30 cellular contexts compared by ENCODE assay signal in genomic region chr3:192700885-192701284, GRCh38. TPM values are rescaled to one million over a fixed set of nuclear protein-coding genes. Genes with fewer than 3 reads are reported as not detected.
"Had no signal": no experiment of that assay in that cellular context is flagged by ENCODE, and none has a peak within 500 bp of the region (broad histone marks: within the 10 kb centered on the region; RNA-seq: fewer than 3 reads in every experiment).

No MANE protein-coding gene starts in this region.

- H3K4me3 Mint-ChIP-seq: activated CD4-positive, alpha-beta memory T cell treated with anti-CD3 and anti-CD28 coated beads, Interleukin-2, amount 10 ng/mL, durations not matched to agents 7 days and 5 days; activated CD4-positive, alpha-beta T cell treated with anti-CD3 and anti-CD28 coated beads, Interleukin-2, amount 10 ng/mL, durations not matched to agents 7 days and 5 days; activated naive CD8-positive, alpha-beta T cell; activated T-cell treated with anti-CD3 and anti-CD28 coated beads, Interleukin-2, amount 50 U/mL, for 24 hours; activated T-helper 17 cell treated with anti-CD3 and anti-CD28 coated beads, Interleukin-2, amount 50 U/mL, for 72 hours; central memory CD8-positive, alpha-beta T cell; dendritic cell treated with granulocyte-macrophage colony-stimulating factor and Interleukin-4, amounts not matched to agents 40 ng/mL and 50 ng/mL, for 4 days had no signal

- H3K27ac Mint-ChIP-seq: activated CD4-positive, alpha-beta memory T cell treated with anti-CD3 and anti-CD28 coated beads, Interleukin-2, amount 10 ng/mL, durations not matched to agents 7 days and 5 days; activated CD4-positive, alpha-beta T cell treated with anti-CD3 and anti-CD28 coated beads, Interleukin-2, amount 10 ng/mL, durations not matched to agents 7 days and 5 days; activated naive CD8-positive, alpha-beta T cell; activated T-cell treated with anti-CD3 and anti-CD28 coated beads, Interleukin-2, amount 50 U/mL, for 24 hours; activated T-helper 17 cell treated with anti-CD3 and anti-CD28 coated beads, Interleukin-2, amount 50 U/mL, for 72 hours; dendritic cell treated with granulocyte-macrophage colony-stimulating factor and Interleukin-4, amounts not matched to agents 40 ng/mL and 50 ng/mL, for 4 days had no signal

- ATAC-seq: activated T-helper 17 cell treated with anti-CD3 and anti-CD28 coated beads, Interleukin-2, amount 50 U/mL, for 72 hours; foreskin keratinocyte; gastrocnemius medialis; heart left ventricle had no signal

- H3K9me3 Mint-ChIP-seq: activated CD4-positive, alpha-beta memory T cell treated with anti-CD3 and anti-CD28 coated beads, Interleukin-2, amount 10 ng/mL, durations not matched to agents 7 days and 5 days; activated CD4-positive, alpha-beta T cell treated with anti-CD3 and anti-CD28 coated beads, Interleukin-2, amount 10 ng/mL, durations not matched to agents 7 days and 5 days; activated T-cell treated with anti-CD3 and anti-CD28 coated beads, Interleukin-2, amount 50 U/mL, for 24 hours; activated T-helper 17 cell treated with anti-CD3 and anti-CD28 coated beads, Interleukin-2, amount 50 U/mL, for 72 hours; central memory CD8-positive, alpha-beta T cell had no signal

- H3K27me3 Mint-ChIP-seq: activated CD4-positive, alpha-beta memory T cell treated with anti-CD3 and anti-CD28 coated beads, Interleukin-2, amount 10 ng/mL, durations not matched to agents 7 days and 5 days; activated T-cell treated with anti-CD3 and anti-CD28 coated beads, Interleukin-2, amount 50 U/mL, for 24 hours; central memory CD8-positive, alpha-beta T cell; dendritic cell treated with granulocyte-macrophage colony-stimulating factor and Interleukin-4, amounts not matched to agents 40 ng/mL and 50 ng/mL, for 4 days had no signal

- H3K36me3 Mint-ChIP-seq: activated naive CD8-positive, alpha-beta T cell had no signal

- DNase-seq: activated CD4-positive, alpha-beta memory T cell treated with anti-CD3 and anti-CD28 coated beads, Interleukin-2, amount 10 ng/mL, durations not matched to agents 7 days and 5 days; activated CD4-positive, alpha-beta T cell treated with anti-CD3 and anti-CD28 coated beads for 1 hour; activated CD4-positive, alpha-beta T cell treated with anti-CD3 and anti-CD28 coated beads for 4 hours; activated CD4-positive, alpha-beta T cell treated with anti-CD3 and anti-CD28 coated beads, Interleukin-2, amount 10 ng/mL, durations not matched to agents 7 days and 5 days; activated CD4-positive, alpha-beta T cell treated with anti-CD3 and anti-CD28 coated beads, Interleukin-2, amount 50 U/mL, for 4 hours; activated CD8-positive, alpha-beta memory T cell treated with anti-CD3 and anti-CD28 coated beads, Interleukin-2, amount 50 U/mL, for 48 hours; activated effector memory CD4-positive, alpha-beta T cell treated with Interleukin-2 at 50 U/mL for 16 hours; activated gamma-delta T cell treated with Interleukin-2 at 50 U/mL for 16 hours; activated naive CD4-positive, alpha-beta T cell treated with anti-CD3 and anti-CD28 coated beads, Interleukin-2, amount 50 U/mL, for 16 hours; activated naive CD4-positive, alpha-beta T cell treated with Interleukin-2 at 50 U/mL for 16 hours; activated T-cell treated with anti-CD3 and anti-CD28 coated beads for 4 hours; activated T-cell treated with anti-CD3 and anti-CD28 coated beads, Interleukin-2, amount 50 U/mL, for 24 hours; amniotic stem cell; anterior cingulate cortex; brain microvascular endothelial cell; dorsolateral prefrontal cortex; effector memory CD4-positive, alpha-beta T cell; erythroblast; foreskin keratinocyte; gastrocnemius medialis; glutamatergic neuron; heart left ventricle; T-helper 2 cell had no signal

- H3K27ac ChIP-seq: brain microvascular endothelial cell, coronary artery, dorsolateral prefrontal cortex, esophagus muscularis mucosa, foreskin keratinocyte, gastrocnemius medialis had no signal

- H3K4me1 Mint-ChIP-seq: activated CD4-positive, alpha-beta memory T cell treated with anti-CD3 and anti-CD28 coated beads, Interleukin-2, amount 10 ng/mL, durations not matched to agents 7 days and 5 days; activated CD4-positive, alpha-beta T cell treated with anti-CD3 and anti-CD28 coated beads, Interleukin-2, amount 10 ng/mL, durations not matched to agents 7 days and 5 days; activated T-helper 17 cell treated with anti-CD3 and anti-CD28 coated beads, Interleukin-2, amount 50 U/mL, for 72 hours; central memory CD8-positive, alpha-beta T cell had no signal

- H3K27me3 ChIP-seq: brain microvascular endothelial cell, dorsolateral prefrontal cortex, esophagus muscularis mucosa, foreskin keratinocyte, gastrocnemius medialis, heart left ventricle had no signal

- H3K9me3 ChIP-seq: esophagus muscularis mucosa, gastrocnemius medialis, heart left ventricle had no signal

- H3K36me3 ChIP-seq: brain microvascular endothelial cell, esophagus muscularis mucosa, gastrocnemius medialis, heart left ventricle had no signal

- H3K4me1 ChIP-seq: esophagus muscularis mucosa, foreskin keratinocyte, gastrocnemius medialis had no signal

- H3K4me3 ChIP-seq: coronary artery, dorsolateral prefrontal cortex, esophagus muscularis mucosa, gastrocnemius medialis, heart left ventricle had no signal

RNA-seq across cellular contexts. Expression of gene FGF12, which starts 26.5 kb away (rescaled TPM):
- total RNA-seq: activated CD4-positive, alpha-beta memory T cell treated with anti-CD3 and anti-CD28 coated beads, Interleukin-2, amount 10 ng/mL, durations not matched to agents 7 days and 5 days; activated CD4-positive, alpha-beta T cell treated with anti-CD3 and anti-CD28 coated beads, Interleukin-2, amount 10 ng/mL, durations not matched to agents 7 days and 5 days; bronchial epithelial cell had no signal
